Comparison of ENCODE assay signal across 24 cellular contexts in the genomic region with DNA sequence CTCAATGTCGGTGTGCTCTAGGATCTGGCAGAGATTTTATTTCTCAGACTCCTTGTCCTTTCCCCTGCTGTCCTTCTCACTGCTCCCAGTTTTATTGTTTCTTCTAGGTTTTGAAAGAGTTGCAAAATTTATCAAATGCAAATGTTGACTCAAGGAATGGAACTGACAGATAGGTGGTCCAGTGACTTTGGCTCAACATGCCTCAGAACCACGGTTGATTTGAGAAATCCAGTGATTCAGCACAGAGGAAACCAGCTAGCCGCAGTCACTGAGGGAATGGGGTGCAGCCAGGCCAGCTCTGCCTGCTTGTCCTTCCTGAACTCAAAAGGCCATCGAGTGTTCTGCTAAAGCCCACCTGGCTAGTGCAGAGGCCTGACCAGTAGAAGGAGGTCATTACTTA.
"Had no signal": no experiment of that assay in that cellular context is flagged by ENCODE, and none has a peak within 500 bp of the region (broad histone marks: within the 10 kb centered on the region; RNA-seq: fewer than 3 reads in every experiment).

No MANE protein-coding gene starts in this region.

- ATAC-seq: gastroesophageal sphincter, left colon, left ventricle myocardium superior had no signal

- H3K4me1 ChIP-seq: esophagus muscularis mucosa, gastroesophageal sphincter, pancreas, sigmoid colon, upper lobe of left lung, vagina had no signal

- DNase-seq: cortex of kidney; dorsolateral prefrontal cortex; effector CD8-positive, alpha-beta T cell; foreskin fibroblast; glutamatergic neuron; left colon; left ventricle myocardium superior; mesendoderm; naive B cell; occipital lobe; pancreas; sigmoid colon; small intestine; stimulated activated CD4-positive, alpha-beta T cell treated with anti-CD3 and anti-CD28 coated beads, Interleukin-12 subunit alpha, Interleukin-12 subunit beta, amount 100 ng/mL, for 4 hours; stimulated activated naive CD4-positive, alpha-beta T cell; stomach; substantia nigra; upper lobe of left lung had no signal

- H3K27me3 ChIP-seq: dorsolateral prefrontal cortex, esophagus muscularis mucosa, gastroesophageal sphincter, pancreas, sigmoid colon, stomach, upper lobe of left lung, vagina had no signal

- H3K4me3 ChIP-seq: dorsolateral prefrontal cortex, esophagus muscularis mucosa, gastroesophageal sphincter, lung, pancreas, sigmoid colon, stomach, thoracic aorta, upper lobe of left lung, vagina had no signal

- H3K36me3 ChIP-seq: esophagus muscularis mucosa, gastroesophageal sphincter, pancreas, sigmoid colon, stomach, thoracic aorta, upper lobe of left lung, vagina had no signal

- H3K27ac ChIP-seq: dorsolateral prefrontal cortex, epithelial cell of prostate, esophagus muscularis mucosa, gastroesophageal sphincter, pancreas, sigmoid colon, stomach, thoracic aorta, upper lobe of left lung, vagina had no signal

- H3K9me3 ChIP-seq: esophagus muscularis mucosa, gastroesophageal sphincter, pancreas, sigmoid colon, stomach, thoracic aorta, upper lobe of left lung, vagina had no signal
